27 cellular contexts compared by ENCODE assay signal in the genomic region with DNA sequence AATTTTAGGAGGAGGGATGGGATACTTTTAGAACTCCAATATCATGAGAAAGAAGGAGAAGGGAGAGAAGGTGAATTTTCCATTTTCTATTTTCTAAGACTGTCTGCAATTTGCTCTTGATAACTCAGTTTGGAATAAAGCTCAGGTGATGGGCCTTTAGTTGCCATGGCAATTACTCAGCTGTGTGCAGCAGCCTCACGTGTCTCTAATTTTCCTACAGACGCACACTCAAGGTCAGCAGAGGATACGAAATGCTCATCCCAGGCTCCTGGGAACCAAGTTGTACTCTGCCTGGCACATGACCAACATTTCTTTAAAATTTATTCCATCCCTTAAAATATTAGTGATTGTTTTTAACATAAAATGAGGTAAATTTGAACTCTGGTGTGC.
"Had no signal": no experiment of that assay in that cellular context is flagged by ENCODE, and none has a peak within 500 bp of the region (broad histone marks: within the 10 kb centered on the region; RNA-seq: fewer than 3 reads in every experiment).

No MANE protein-coding gene starts in this region.

- H3K9me3 ChIP-seq: adrenal gland, body of pancreas, esophagus muscularis mucosa, mucosa of descending colon, ovary, uterus had no signal

- H3K4me3 ChIP-seq: adrenal gland, body of pancreas, cardiac muscle cell, esophagus muscularis mucosa, left ventricle myocardium inferior, mucosa of descending colon, ovary, sigmoid colon, uterus had no signal

- DNase-seq: activated CD4-positive, alpha-beta memory T cell treated with anti-CD3 and anti-CD28 coated beads for 36 hours; activated CD4-positive, alpha-beta T cell treated with anti-CD3 and anti-CD28 coated beads, Interleukin-2, amount 10 ng/mL, durations not matched to agents 24 days and 14 days; activated CD8-positive, alpha-beta memory T cell treated with anti-CD3 and anti-CD28 coated beads, Interleukin-2, amount 50 U/mL, for 4 hours; activated effector memory CD4-positive, alpha-beta T cell treated with anti-CD3 and anti-CD28 coated beads, Interleukin-2, amount 50 U/mL, for 16 hours; activated naive CD4-positive, alpha-beta T cell treated with anti-CD3 and anti-CD28 coated beads for 36 hours; activated naive CD8-positive, alpha-beta T cell treated with anti-CD3 and anti-CD28 coated beads for 36 hours; activated T-cell treated with anti-CD3 and anti-CD28 coated beads, Interleukin-2, amount 50 U/mL, for 1 hour; aorta; body of pancreas; effector CD4-positive, alpha-beta T cell; foreskin melanocyte; kidney glomerular epithelial cell; mucosa of descending colon; ovary; sigmoid colon; small intestine; stimulated activated CD4-positive, alpha-beta T cell treated with anti-CD3 and anti-CD28 coated beads, Interleukin-4, amount 100 ng/mL, for 24 hours; T-helper 17 cell; T1000; uterus; WERI-Rb-1 had no signal

- H3K27me3 ChIP-seq: adrenal gland, body of pancreas, cardiac muscle cell, esophagus muscularis mucosa, ovary, sigmoid colon, uterus had no signal

- H3K27ac ChIP-seq: body of pancreas, cardiac muscle cell, esophagus muscularis mucosa, left ventricle myocardium inferior, ovary, sigmoid colon, uterus, WERI-Rb-1 had no signal

- H3K4me1 ChIP-seq: adrenal gland, body of pancreas, esophagus muscularis mucosa, uterus had no signal

- H3K36me3 ChIP-seq: adrenal gland, cardiac muscle cell, esophagus muscularis mucosa, left ventricle myocardium inferior, ovary, sigmoid colon, uterus, WERI-Rb-1 had no signal

- ATAC-seq: activated CD4-positive, CD25-positive, alpha-beta regulatory T cell treated with anti-CD3 and anti-CD28 coated beads, Interleukin-2, amount 50 U/mL, for 24 hours; body of pancreas; mucosa of descending colon; stimulated activated effector memory CD8-positive, alpha-beta T cell treated with anti-CD3 and anti-CD28 coated beads, Interleukin-12 subunit alpha, Interleukin-12 subunit beta, amount 100 ng/mL, for 72 hours; T-helper 17 cell had no signal
